9 cellular contexts compared by ENCODE assay signal in the genomic region with DNA sequence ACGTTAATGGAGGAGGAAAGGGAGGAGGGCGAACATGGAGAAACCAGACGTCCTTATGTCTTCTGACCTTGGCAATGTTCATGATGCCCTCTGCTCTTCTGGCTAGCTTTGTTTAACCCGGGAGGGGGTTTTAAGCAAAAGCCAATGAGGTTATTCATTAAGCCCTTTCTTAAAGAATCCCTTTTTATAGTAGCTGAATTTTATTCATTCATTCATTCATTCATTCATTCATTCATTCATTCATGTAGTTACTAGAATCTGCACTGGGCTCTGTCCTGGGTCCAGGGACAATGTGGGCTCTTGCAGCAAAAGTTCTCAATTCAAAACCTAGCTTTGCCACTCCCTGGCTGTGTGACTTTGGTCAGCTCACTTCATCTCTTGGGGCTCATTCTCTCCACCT. TPM values are rescaled to one million over a fixed set of nuclear protein-coding genes. Genes with fewer than 3 reads are reported as not detected.
"Had no signal": no experiment of that assay in that cellular context is flagged by ENCODE, and none has a peak within 500 bp of the region (broad histone marks: within the 10 kb centered on the region; RNA-seq: fewer than 3 reads in every experiment).

No MANE protein-coding gene starts in this region.

- H3K27ac ChIP-seq: HL-60 had no signal

- H3K27ac Mint-ChIP-seq: IgD-negative memory B cell had no signal

- H3K36me3 Mint-ChIP-seq: IgD-negative memory B cell had no signal

- H3K4me3 Mint-ChIP-seq: IgD-negative memory B cell had no signal

- FAIRE-seq: HepG2, HTR-8/SVneo had no signal

- DNase-seq: IMR-90, KBM-7, KG1 had no signal

- H3K9me3 Mint-ChIP-seq: IgD-negative memory B cell had no signal

RNA-seq across cellular contexts. Expression of a gene that starts 14.0 kb away (rescaled TPM):
- total RNA-seq: HepG2, HT-29, HT1080, IMR-90 had no signal
- polyA plus RNA-seq: HepG2, IgD-negative memory B cell, IMR-90 had no signal

RNA-seq across cellular contexts. Expression of a gene that starts 54.0 kb away (rescaled TPM):
- total RNA-seq: HepG2, HT-29, IMR-90 had no signal
- polyA plus RNA-seq: HepG2, IgD-negative memory B cell, IMR-90 had no signal
